Comparison of ENCODE assay signal across 8 cellular contexts in the genomic region with DNA sequence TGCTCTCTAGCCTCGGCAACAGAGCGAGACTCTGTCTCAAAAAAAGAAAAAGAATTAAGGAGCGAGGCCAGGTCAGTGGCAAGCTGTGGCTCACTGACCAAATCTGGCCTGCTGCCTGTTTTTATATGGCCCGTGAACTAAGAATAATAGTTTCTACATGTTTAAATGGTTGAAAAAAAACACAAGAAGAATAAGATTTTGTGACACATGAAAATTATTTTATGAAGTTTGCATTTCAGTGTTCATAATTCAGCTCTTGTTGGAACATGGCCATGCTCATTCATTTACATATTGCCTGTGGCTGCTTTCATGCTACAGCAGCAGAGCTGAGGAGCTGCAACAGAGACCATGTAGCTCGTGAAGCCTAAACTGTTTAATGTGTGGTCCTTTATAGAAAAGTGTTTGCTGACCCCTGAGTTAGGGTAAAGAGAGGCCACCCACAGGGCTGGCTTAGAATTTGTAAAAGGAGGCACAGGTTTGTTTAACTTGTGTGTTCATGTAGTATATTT. TPM values are rescaled to one million over a fixed set of nuclear protein-coding genes. Genes with fewer than 3 reads are reported as not detected.
A peak's percentile ranks its signal among the peaks of the same experiment; 100 is the strongest.
DNase-seq lines count a peak whose midpoint lies in the region; ATAC-seq and TF ChIP-seq lines count a peak whose summit lies in the region.

No MANE protein-coding gene starts in this region.

- H3K4me1 ChIP-seq in GM23338 (ENCODE audit: insufficient read depth) = no peaks in the 10 kb centered on the region
- peaks cover 28% of the 10 kb centered on the region for H3K4me1 ChIP-seq in stomach smooth muscle (ENCODE audit: control insufficient read depth, insufficient read depth, low read length)

- H3K36me3 Mint-ChIP-seq in GM23338 (ENCODE audit: low read depth) = peaks cover 21% of the 10 kb centered on the region; the same call in 2 of the 3 replicates

- peak; percentile 30; the same call in 2 of the 3 replicates for ATAC-seq in GM23338
- no peak for ATAC-seq in sciatic nerve

- no peaks in the 10 kb centered on the region for H3F3A ChIP-seq in GM23338 (replicated peaks; ENCODE audit: low read depth)

- no peaks in the 10 kb centered on the region for H3K27me3 Mint-ChIP-seq in GM23338 (ENCODE audit: insufficient read depth, low read depth, poor library complexity)

- H3K4me2 ChIP-seq in GM23338 = no peak overlapping the region

- H3K4me3 ChIP-seq in GM23338 = no peak overlapping the region
- H3K4me3 ChIP-seq in stomach smooth muscle (ENCODE audit: low read length in 2 of 2) = peak overlapping the region in 1 of 2 donors; percentile 44

- peak overlapping the region in 1 of 2 donors; percentile 7 for H3K9ac ChIP-seq in stomach smooth muscle (ENCODE audit: low read length in 2 of 2)

- H3K27me3 ChIP-seq in GM23338 (ENCODE audit: insufficient read depth) = no peaks in the 10 kb centered on the region
- H3K27me3 ChIP-seq in stomach smooth muscle (ENCODE audit: control insufficient read depth in 1 of 2, insufficient read depth in 2 of 2, low read length in 2 of 2) = no peaks in the 10 kb centered on the region

- H3K79me2 ChIP-seq in GM23338 (replicated peaks; ENCODE audit: insufficient read depth) = no peaks in the 10 kb centered on the region

- no peaks in the 10 kb centered on the region for H4K20me1 ChIP-seq in GM23338 (replicated peaks; ENCODE audit: insufficient read depth)

- H3K9me3 ChIP-seq in stomach smooth muscle (ENCODE audit: control insufficient read depth in 2 of 2, low read length in 2 of 2) = no peaks in the 10 kb centered on the region

- peaks cover 18% of the 10 kb centered on the region for H3K9me3 Mint-ChIP-seq in GM23338

- intact Hi-C loops in posterior cingulate gyrus (cut with DNase I) = no loop called here
- intact Hi-C loops in sciatic nerve (cut with DNase I) = no loop called here

- no peak overlapping the region for H3K27ac ChIP-seq in GM23338 (ENCODE audit: low read depth)
- peak overlapping the region; percentile 68 for H3K27ac ChIP-seq in stomach smooth muscle (ENCODE audit: low read length)

- no peak for DNase-seq in GM23338 (ENCODE audit: low spot score)
- peak; percentile 44 to 54 for DNase-seq in NCI-H446 (lab: John Stamatoyannopoulos, UW)
- peak; percentile 65 for DNase-seq in fibroblast of gingiva (ENCODE audit: low read depth)
- DNase-seq in posterior cingulate gyrus = no peak
- DNase-seq in sciatic nerve (ENCODE audit: low spot score) = no peak
- no peak for DNase-seq in retina
- DNase-seq in stimulated activated CD4-positive, alpha-beta T cell treated with anti-CD3 and anti-CD28 coated beads, Interleukin-1b, Interleukin-23, amount 100 ng/mL, for 48 hours = no peak

- H3K9me2 ChIP-seq in GM23338 (ENCODE audit: insufficient read depth) = no peaks in the 10 kb centered on the region

- H2AFZ ChIP-seq in GM23338 = no peak overlapping the region

- no peak overlapping the region for H3K27ac Mint-ChIP-seq in GM23338

- H3K36me3 ChIP-seq in GM23338 (ENCODE audit: insufficient read depth) = no peaks in the 10 kb centered on the region
- peaks cover 0 to 2% of the 10 kb centered on the region in 2 donors for H3K36me3 ChIP-seq in stomach smooth muscle (ENCODE audit: control insufficient read depth in 2 of 2, insufficient read depth in 2 of 2, low read length in 2 of 2)

- H3K4me1 Mint-ChIP-seq in GM23338 = peaks cover 8% of the 10 kb centered on the region; the same call in 2 of the 3 replicates

- no peak for TF ChIP-seq CTCF in GM23338 (conservative IDR thresholded peaks at IDR 0.05; ENCODE audit: low read depth in 2 of 2)

- H3K4me3 Mint-ChIP-seq in GM23338 = no peak overlapping the region

TF ChIP-seq in GM23338, 12 proteins besides CTCF, POLR2A, EP300 and RAD21 (continues in another document):
- TF ChIP-seq, protein P1, sequence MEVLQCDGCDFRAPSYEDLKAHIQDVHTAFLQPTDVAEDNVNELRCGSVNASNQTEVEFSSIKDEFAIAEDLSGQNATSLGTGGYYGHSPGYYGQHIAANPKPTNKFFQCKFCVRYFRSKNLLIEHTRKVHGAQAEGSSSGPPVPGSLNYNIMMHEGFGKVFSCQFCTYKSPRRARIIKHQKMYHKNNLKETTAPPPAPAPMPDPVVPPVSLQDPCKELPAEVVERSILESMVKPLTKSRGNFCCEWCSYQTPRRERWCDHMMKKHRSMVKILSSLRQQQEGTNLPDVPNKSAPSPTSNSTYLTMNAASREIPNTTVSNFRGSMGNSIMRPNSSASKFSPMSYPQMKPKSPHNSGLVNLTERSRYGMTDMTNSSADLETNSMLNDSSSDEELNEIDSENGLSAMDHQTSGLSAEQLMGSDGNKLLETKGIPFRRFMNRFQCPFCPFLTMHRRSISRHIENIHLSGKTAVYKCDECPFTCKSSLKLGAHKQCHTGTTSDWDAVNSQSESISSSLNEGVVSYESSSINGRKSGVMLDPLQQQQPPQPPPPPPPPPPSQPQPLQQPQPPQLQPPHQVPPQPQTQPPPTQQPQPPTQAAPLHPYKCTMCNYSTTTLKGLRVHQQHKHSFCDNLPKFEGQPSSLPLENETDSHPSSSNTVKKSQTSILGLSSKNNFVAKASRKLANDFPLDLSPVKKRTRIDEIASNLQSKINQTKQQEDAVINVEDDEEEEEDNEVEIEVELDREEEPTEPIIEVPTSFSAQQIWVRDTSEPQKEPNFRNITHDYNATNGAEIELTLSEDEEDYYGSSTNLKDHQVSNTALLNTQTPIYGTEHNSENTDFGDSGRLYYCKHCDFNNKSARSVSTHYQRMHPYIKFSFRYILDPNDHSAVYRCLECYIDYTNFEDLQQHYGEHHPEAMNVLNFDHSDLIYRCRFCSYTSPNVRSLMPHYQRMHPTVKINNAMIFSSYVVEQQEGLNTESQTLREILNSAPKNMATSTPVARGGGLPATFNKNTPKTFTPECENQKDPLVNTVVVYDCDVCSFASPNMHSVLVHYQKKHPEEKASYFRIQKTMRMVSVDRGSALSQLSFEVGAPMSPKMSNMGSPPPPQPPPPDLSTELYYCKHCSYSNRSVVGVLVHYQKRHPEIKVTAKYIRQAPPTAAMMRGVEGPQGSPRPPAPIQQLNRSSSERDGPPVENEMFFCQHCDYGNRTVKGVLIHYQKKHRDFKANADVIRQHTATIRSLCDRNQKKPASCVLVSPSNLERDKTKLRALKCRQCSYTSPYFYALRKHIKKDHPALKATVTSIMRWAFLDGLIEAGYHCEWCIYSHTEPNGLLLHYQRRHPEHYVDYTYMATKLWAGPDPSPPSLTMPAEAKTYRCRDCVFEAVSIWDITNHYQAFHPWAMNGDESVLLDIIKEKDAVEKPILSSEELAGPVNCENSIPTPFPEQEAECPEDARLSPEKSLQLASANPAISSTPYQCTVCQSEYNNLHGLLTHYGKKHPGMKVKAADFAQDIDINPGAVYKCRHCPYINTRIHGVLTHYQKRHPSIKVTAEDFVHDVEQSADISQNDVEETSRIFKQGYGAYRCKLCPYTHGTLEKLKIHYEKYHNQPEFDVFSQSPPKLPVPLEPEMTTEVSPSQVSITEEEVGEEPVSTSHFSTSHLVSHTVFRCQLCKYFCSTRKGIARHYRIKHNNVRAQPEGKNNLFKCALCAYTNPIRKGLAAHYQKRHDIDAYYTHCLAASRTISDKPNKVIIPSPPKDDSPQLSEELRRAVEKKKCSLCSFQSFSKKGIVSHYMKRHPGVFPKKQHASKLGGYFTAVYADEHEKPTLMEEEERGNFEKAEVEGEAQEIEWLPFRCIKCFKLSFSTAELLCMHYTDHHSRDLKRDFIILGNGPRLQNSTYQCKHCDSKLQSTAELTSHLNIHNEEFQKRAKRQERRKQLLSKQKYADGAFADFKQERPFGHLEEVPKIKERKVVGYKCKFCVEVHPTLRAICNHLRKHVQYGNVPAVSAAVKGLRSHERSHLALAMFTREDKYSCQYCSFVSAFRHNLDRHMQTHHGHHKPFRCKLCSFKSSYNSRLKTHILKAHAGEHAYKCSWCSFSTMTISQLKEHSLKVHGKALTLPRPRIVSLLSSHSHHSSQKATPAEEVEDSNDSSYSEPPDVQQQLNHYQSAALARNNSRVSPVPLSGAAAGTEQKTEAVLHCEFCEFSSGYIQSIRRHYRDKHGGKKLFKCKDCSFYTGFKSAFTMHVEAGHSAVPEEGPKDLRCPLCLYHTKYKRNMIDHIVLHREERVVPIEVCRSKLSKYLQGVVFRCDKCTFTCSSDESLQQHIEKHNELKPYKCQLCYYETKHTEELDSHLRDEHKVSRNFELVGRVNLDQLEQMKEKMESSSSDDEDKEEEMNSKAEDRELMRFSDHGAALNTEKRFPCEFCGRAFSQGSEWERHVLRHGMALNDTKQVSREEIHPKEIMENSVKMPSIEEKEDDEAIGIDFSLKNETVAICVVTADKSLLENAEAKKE (CRISPR knock-in tag; IDR thresholded peaks at IDR 0.05) = no peak
- TF ChIP-seq EZH2 (IDR thresholded peaks at IDR 0.05; ENCODE audit: low read depth, unreplicated experiment) = no peak
- no peak for TF ChIP-seq POLR2AphosphoS5 (IDR thresholded peaks at IDR 0.05; ENCODE audit: low read depth)
- no peak for TF ChIP-seq ZNF114 (CRISPR knock-in tag; IDR thresholded peaks at IDR 0.05)
- TF ChIP-seq NANOG (IDR thresholded peaks at IDR 0.05; ENCODE audit: borderline replicate concordance) = no peak
- no peak for TF ChIP-seq CREB1 (CRISPR knock-in tag; IDR thresholded peaks at IDR 0.05; ENCODE audit: low read depth)
- no peak for TF ChIP-seq JUNB (IDR thresholded peaks at IDR 0.05; ENCODE audit: unreplicated experiment)

RNA-seq across cellular contexts. Expression of a gene that starts 59.5 kb away (rescaled TPM):
- total RNA-seq in GM23338 (2014; rRNA removed; shearing (Covaris generic)) = 9.6 and 15.8 TPM in 2 replicates
- polyA plus RNA-seq in GM23338 (2016; fragmentation: Nextera tagmentation; extraction: Ambion mirVana) = 2.3 and 3.1 TPM in 2 replicates
- 47.5 TPM for total RNA-seq in sciatic nerve

Comparison
In these comparisons a context has a peak if more than half of its experiments do, and no peak if none do; other contexts are left out.
1. DNase-seq: peak in NCI-H446 (2 of 2) and fibroblast of gingiva (single experiment); none in GM23338 (single experiment), posterior cingulate gyrus (0 of 10), sciatic nerve (single experiment), retina (single experiment) and stimulated activated CD4-positive, alpha-beta T cell treated with anti-CD3 and anti-CD28 coated beads, Interleukin-1b, Interleukin-23, amount 100 ng/mL, for 48 hours (single experiment).